Comparison of ENCODE assay signal across 22 cellular contexts in the genomic region with DNA sequence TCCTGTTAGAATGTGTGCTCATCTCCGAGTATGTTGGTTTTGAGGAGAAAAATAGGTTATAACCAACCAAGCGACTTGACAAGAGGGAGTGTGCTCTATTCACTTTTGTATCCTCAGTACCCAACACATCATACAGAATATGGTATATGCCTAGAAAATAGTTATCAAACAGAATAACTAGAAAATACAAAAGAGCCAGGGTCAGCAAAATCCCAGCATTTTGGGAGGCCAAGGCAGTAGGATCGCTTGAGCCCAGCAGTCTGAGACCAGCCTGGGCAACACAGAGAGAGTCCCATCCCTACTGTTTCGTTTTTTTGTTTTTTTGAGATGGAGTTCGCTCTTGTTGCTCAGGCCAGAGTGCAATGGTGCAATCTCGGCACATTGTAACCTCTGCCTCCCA.
"Had no signal": no experiment of that assay in that cellular context is flagged by ENCODE, and none has a peak within 500 bp of the region (broad histone marks: within the 10 kb centered on the region; RNA-seq: fewer than 3 reads in every experiment).

No MANE protein-coding gene starts in this region.

- H3K27ac Mint-ChIP-seq: endodermal cell; naive thymus-derived CD4-positive, alpha-beta T cell; nephron progenitor cell had no signal

- DNase-seq: effector CD4-positive, alpha-beta T cell; endodermal cell; erythroblast; heart left ventricle; hippocampal formation; left colon; left ventricle myocardium superior; naive thymus-derived CD4-positive, alpha-beta T cell; nephron progenitor cell; psoas muscle; retina; stimulated activated CD4-positive, alpha-beta T cell treated with anti-CD3 and anti-CD28 coated beads, Interleukin-2, amount 100 ng/mL, for 24 hours; stimulated activated CD4-positive, alpha-beta T cell treated with anti-CD3 and anti-CD28 coated beads, Interleukin-4, amount 100 ng/mL, for 4 hours; stimulated activated naive CD4-positive, alpha-beta T cell; stomach; substantia nigra; transverse colon had no signal

- H3K36me3 Mint-ChIP-seq: naive thymus-derived CD4-positive, alpha-beta T cell had no signal

- H3K9me3 Mint-ChIP-seq: endodermal cell had no signal

- H3K4me3 Mint-ChIP-seq: endodermal cell; naive thymus-derived CD4-positive, alpha-beta T cell; nephron progenitor cell had no signal

- ATAC-seq: heart left ventricle; left colon; left ventricle myocardium superior; naive thymus-derived CD4-positive, alpha-beta T cell; psoas muscle; sciatic nerve had no signal

- H3K4me3 ChIP-seq: coronary artery, heart left ventricle, lung, psoas muscle, skin epidermis, stomach, thoracic aorta, transverse colon had no signal

- H3K9me3 ChIP-seq: heart left ventricle, psoas muscle, stomach, thoracic aorta, transverse colon had no signal

- H3K27ac ChIP-seq: coronary artery, heart left ventricle, psoas muscle, skin epidermis, stomach, thoracic aorta, transverse colon had no signal

- H3K4me1 ChIP-seq: heart left ventricle, psoas muscle, stomach, transverse colon had no signal

- H3K4me1 Mint-ChIP-seq: naive thymus-derived CD4-positive, alpha-beta T cell; nephron progenitor cell had no signal

- H3K27me3 ChIP-seq: heart left ventricle, stomach, transverse colon had no signal

- H3K36me3 ChIP-seq: heart left ventricle, stomach, thoracic aorta, transverse colon had no signal
